Comparison of ENCODE assay signal across 12 cellular contexts in genomic region chr2:85593023-85593422, GRCh38.
"Had no signal": no experiment of that assay in that cellular context is flagged by ENCODE, and none has a peak within 500 bp of the region (broad histone marks: within the 10 kb centered on the region; RNA-seq: fewer than 3 reads in every experiment).

No MANE protein-coding gene starts in this region.

- H3K9me3 ChIP-seq: colonic mucosa, heart right ventricle, left lung, mucosa of descending colon, vagina had no signal

- H3K4me3 ChIP-seq: colonic mucosa, heart right ventricle, left lung, mucosa of descending colon, vagina had no signal

- ATAC-seq: heart right ventricle; left lung; mucosa of descending colon; stimulated activated naive CD8-positive, alpha-beta T cell treated with anti-CD3 and anti-CD28 coated beads, Interleukin-15, amount 100 ng/mL, for 72 hours had no signal

- H3K36me3 ChIP-seq: colonic mucosa had no signal

- H3K4me3 Mint-ChIP-seq: stimulated activated naive CD8-positive, alpha-beta T cell treated with anti-CD3 and anti-CD28 coated beads, Interleukin-15, amount 100 ng/mL, for 72 hours had no signal

- H3K27me3 Mint-ChIP-seq: stimulated activated naive CD8-positive, alpha-beta T cell treated with anti-CD3 and anti-CD28 coated beads, Interleukin-15, amount 100 ng/mL, for 72 hours had no signal

- H3K27ac ChIP-seq: colonic mucosa, parathyroid adenoma, vagina had no signal

- DNase-seq: activated effector memory CD4-positive, alpha-beta T cell treated with Interleukin-2 at 50 U/mL for 16 hours; colonic mucosa; effector CD4-positive, alpha-beta T cell; heart right ventricle; left lung; mucosa of descending colon; stimulated activated CD4-positive, alpha-beta T cell treated with anti-CD3 and anti-CD28 coated beads, Interleukin-15, amount 100 ng/mL, for 24 hours; stimulated activated CD4-positive, alpha-beta T cell treated with anti-CD3 and anti-CD28 coated beads, Interleukin-4, amount 100 ng/mL, for 24 hours; stimulated activated naive CD8-positive, alpha-beta T cell treated with anti-CD3 and anti-CD28 coated beads, Interleukin-15, amount 100 ng/mL, for 72 hours; T-helper 9 cell had no signal

- H3K27me3 ChIP-seq: colonic mucosa, heart right ventricle, left lung, vagina had no signal

- H3K9me3 Mint-ChIP-seq: stimulated activated naive CD8-positive, alpha-beta T cell treated with anti-CD3 and anti-CD28 coated beads, Interleukin-15, amount 100 ng/mL, for 72 hours had no signal
